In the genomic region with DNA sequence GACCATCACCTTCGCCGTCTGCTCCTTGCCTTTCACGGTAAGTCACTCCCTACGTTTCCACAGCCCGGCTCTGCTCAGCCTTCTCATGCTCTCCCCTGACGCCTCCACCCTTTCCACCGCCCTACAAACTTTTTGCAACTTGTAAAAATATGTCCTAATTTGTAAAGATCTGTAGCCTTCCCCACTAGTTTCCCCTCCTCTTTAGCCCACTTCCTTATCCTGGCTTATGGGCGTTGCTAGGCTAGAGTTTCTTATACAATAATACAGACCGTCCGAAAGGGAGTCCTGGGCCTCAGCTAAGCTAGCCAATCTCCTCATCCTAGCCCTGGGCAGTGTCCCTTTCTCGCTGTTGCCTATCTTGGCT, we compare ENCODE assay signal across 8 cellular contexts. TPM values are rescaled to one million over a fixed set of nuclear protein-coding genes. Genes with fewer than 3 reads are reported as not detected.
DNase-seq lines count a peak whose midpoint lies in the region; ATAC-seq and TF ChIP-seq lines count a peak whose summit lies in the region.

No MANE protein-coding gene starts in this region.

- no peak overlapping the region for H3K27ac ChIP-seq in foreskin keratinocyte

- H3K27me3 ChIP-seq in foreskin keratinocyte, result peaks cover 94% of the 10 kb centered on the region

- H3K4me3 Mint-ChIP-seq in T-helper 2 cell treated with Interferon-gamma antibody and Interleukin-4, amounts not matched to agents 5 μg/mL and 100 μg/mL, for 36 hours, result peak overlapping the region; percentile 98

- no peaks in the 10 kb centered on the region for H3K27me3 Mint-ChIP-seq in T-helper 2 cell treated with Interferon-gamma antibody and Interleukin-4, amounts not matched to agents 5 μg/mL and 100 μg/mL, for 36 hours (ENCODE audit: low read depth)

- H3K4me3 ChIP-seq in skeletal muscle cell (ENCODE audit: low read depth, low read length), result peak overlapping the region; percentile 93

- no peak for TF ChIP-seq CTCF in foreskin keratinocyte (conservative IDR thresholded peaks at IDR 0.05)

- no peaks in the 10 kb centered on the region for H3K4me1 ChIP-seq in foreskin keratinocyte

- H3K36me3 Mint-ChIP-seq in T-helper 2 cell treated with Interferon-gamma antibody and Interleukin-4, amounts not matched to agents 5 μg/mL and 100 μg/mL, for 36 hours (ENCODE audit: low read depth), result peaks cover 92% of the 10 kb centered on the region

- ATAC-seq in GM21528 (IDR thresholded peaks at IDR 0.05; ENCODE audit: low FRiP score, unreplicated experiment), result peak; percentile 1
- peak; percentile 11 for ATAC-seq in foreskin keratinocyte
- no peak for ATAC-seq in GM18867 (IDR thresholded peaks at IDR 0.05; ENCODE audit: unreplicated experiment)
- no peak for ATAC-seq in HG03139 (IDR thresholded peaks at IDR 0.05; ENCODE audit: unreplicated experiment)

- DNase-seq in T-helper 2 cell treated with Interferon-gamma antibody and Interleukin-4, amounts not matched to agents 5 μg/mL and 100 μg/mL, for 36 hours (ENCODE audit: low spot score), result no peak
- DNase-seq in foreskin keratinocyte (peak in 1 of 2 donors; percentile 11), skeletal muscle cell (ENCODE audit: low read depth) (no peak), GF-D8 (lab: John Stamatoyannopoulos, UW) (no peak), NCI-H510A treated with DMSO at 0.1 percent for 48 hours (lab: John Stamatoyannopoulos, UW) (no peak)

- peak overlapping the region; percentile 94 for H3K27ac Mint-ChIP-seq in T-helper 2 cell treated with Interferon-gamma antibody and Interleukin-4, amounts not matched to agents 5 μg/mL and 100 μg/mL, for 36 hours

- H3K9me3 Mint-ChIP-seq in T-helper 2 cell treated with Interferon-gamma antibody and Interleukin-4, amounts not matched to agents 5 μg/mL and 100 μg/mL, for 36 hours, result no peaks in the 10 kb centered on the region

- peaks cover 51% of the 10 kb centered on the region for H3K4me1 Mint-ChIP-seq in T-helper 2 cell treated with Interferon-gamma antibody and Interleukin-4, amounts not matched to agents 5 μg/mL and 100 μg/mL, for 36 hours (ENCODE audit: low read depth)

RNA-seq across cellular contexts. Expression of gene PTGER2, which starts 1.2 kb away (rescaled TPM):
- 0.11 TPM in 1 of 2 replicates, not detected in the other for total RNA-seq in foreskin keratinocyte
- polyA plus RNA-seq in foreskin keratinocyte, result 0.02 and 0.04 TPM in 2 replicates

RNA-seq across cellular contexts. Expression of gene PTGDR, which starts 47.8 kb away (rescaled TPM):
- not detected in 2 replicates for total RNA-seq in foreskin keratinocyte
- polyA plus RNA-seq in foreskin keratinocyte, result not detected in 2 replicates

Comparison
In these comparisons a context has a peak if more than half of its experiments do, and no peak if none do; other contexts are left out.
1. ATAC-seq: peak in GM21528 (single experiment) and foreskin keratinocyte (single experiment); none in GM18867 (single experiment) and HG03139 (single experiment).